In genomic region chr12:3083949-3084348, GRCh38 we compare ENCODE assay signal across 2 cellular contexts.
TF ChIP-seq lines count a peak whose summit lies in the region.

No MANE protein-coding gene starts in this region.

TF ChIP-seq in IMR-90, 13 proteins besides CTCF, POLR2A, EP300 and RAD21:
- TF ChIP-seq MXI1 (IDR thresholded peaks at IDR 0.05; ENCODE audit: borderline replicate concordance, low read depth, low read length) = no peak
- TF ChIP-seq FOS (IDR thresholded peaks at IDR 0.05; ENCODE audit: low read depth, low read length) = no peak
- no peak for TF ChIP-seq RFX5 (IDR thresholded peaks at IDR 0.05; ENCODE audit: low read depth, low read length)
- no peak for TF ChIP-seq ELK1 (IDR thresholded peaks at IDR 0.05; ENCODE audit: borderline replicate concordance, low read depth, low read length)
- no peak for TF ChIP-seq MAZ (IDR thresholded peaks at IDR 0.05; ENCODE audit: borderline replicate concordance, low read depth, low read length)
- no peak for TF ChIP-seq BHLHE40 (IDR thresholded peaks at IDR 0.05; ENCODE audit: low read depth, low read length)
- TF ChIP-seq CHD1 (IDR thresholded peaks at IDR 0.05; ENCODE audit: low read depth, low read length) = no peak
- TF ChIP-seq CEBPB (IDR thresholded peaks at IDR 0.05; ENCODE audit: low read depth, low read length) = no peak
- no peak for TF ChIP-seq RCOR1 (IDR thresholded peaks at IDR 0.05; ENCODE audit: insufficient replicate concordance, low read length)

TF ChIP-seq in HepG2, 621 proteins besides CTCF, POLR2A, EP300 and RAD21:
- TF ChIP-seq GABPB1 (CRISPR knock-in tag; IDR thresholded peaks at IDR 0.05) (0 out of 2 replicates have a peak, but pooled peaks have one; percentile 12), ZFY (CRISPR knock-in tag; IDR thresholded peaks at IDR 0.05) (0 out of 2 replicates have a peak, but pooled peaks have one; percentile 13), ZNF746 (CRISPR knock-in tag; IDR thresholded peaks at IDR 0.05) (no peak), PCBP1 (IDR thresholded peaks at IDR 0.05; ENCODE audit: borderline replicate concordance, low read depth, low read length) (no peak), HES4 (CRISPR knock-in tag; IDR thresholded peaks at IDR 0.05; ENCODE audit: borderline replicate concordance) (no peak), GABPA (IDR thresholded peaks at IDR 0.05; ENCODE audit: low read depth, low read length) (peak; percentile 19; the same call in 1 of the 2 replicates), GABPA (CRISPR knock-in tag; IDR thresholded peaks at IDR 0.05; ENCODE audit: low read depth) (peak; percentile 70; the same call in 1 of the 2 replicates), ZNF687 (CRISPR knock-in tag; IDR thresholded peaks at IDR 0.05) (peak; percentile 51)
